In the genomic region with DNA sequence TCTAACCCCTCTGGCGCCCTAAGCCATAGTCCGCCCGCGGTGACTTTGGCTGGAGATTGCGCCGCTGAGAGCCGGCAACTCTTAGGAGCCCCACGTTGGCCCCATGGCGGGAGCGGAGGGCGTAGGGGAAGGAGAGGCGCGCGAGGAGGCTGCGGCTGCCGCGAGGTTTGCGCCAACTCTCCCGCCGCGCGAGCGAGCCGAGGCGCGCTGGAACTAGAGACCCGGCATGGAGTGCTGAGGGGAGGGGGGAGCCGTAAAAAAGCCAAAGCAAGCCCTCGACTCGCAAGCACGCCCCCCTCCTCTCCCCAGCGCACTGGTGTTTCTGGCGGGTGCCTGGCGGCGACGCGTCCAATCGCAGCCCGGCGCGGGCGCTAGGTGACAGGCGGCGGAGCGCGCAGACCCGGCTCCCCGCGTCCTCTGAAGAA, we compare ENCODE assay signal across 8 cellular contexts. TPM values are rescaled to one million over a fixed set of nuclear protein-coding genes. Genes with fewer than 3 reads are reported as not detected.
DNase-seq lines count a peak whose midpoint lies in the region; TF ChIP-seq lines count a peak whose summit lies in the region.

A gene with protein sequence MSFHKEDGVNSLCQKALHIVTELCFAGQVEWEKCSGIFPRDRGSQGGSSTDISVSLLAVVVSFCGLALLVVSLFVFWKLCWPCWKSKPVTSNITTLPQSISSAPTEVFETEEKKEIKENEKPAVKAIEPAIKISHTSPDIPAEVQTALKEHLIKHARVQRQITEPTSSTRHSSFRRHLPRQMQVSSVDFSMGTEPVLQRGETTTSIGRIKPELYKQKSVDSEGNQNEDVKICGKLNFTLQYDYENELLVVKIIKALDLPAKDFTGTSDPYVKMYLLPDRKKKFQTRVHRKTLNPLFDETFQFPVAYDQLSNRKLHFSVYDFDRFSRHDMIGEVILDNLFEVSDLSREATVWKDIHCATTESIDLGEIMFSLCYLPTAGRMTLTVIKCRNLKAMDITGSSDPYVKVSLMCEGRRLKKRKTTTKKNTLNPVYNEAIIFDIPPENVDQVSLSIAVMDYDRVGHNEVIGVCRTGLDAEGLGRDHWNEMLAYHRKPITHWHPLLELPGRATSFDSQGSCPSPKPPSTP (minus strand): TSS at position 233 of the 425 bp plus-strand sequence. CDS start 297 bp downstream, outside the sequence.

- H3K4me3 ChIP-seq in Caco-2 (ENCODE audit: low read depth, low read length) (peak within 1 kb of the TSS; percentile 47), endodermal cell (ENCODE audit: low read length) (peak within 1 kb of the TSS; percentile 90), SJCRH30 (no peak within 1 kb of the TSS)

- no peaks in the 10 kb centered on the region for H3K4me1 ChIP-seq in Caco-2
- H3K4me1 ChIP-seq in endodermal cell (ENCODE audit: control insufficient read depth, insufficient read depth, low read length) = peaks cover 8% of the 10 kb centered on the region
- H3K4me1 ChIP-seq in SJCRH30 = no peaks in the 10 kb centered on the region

- CTCF ChIA-PET in Caco-2 (lab: Charles Lee) = no interaction called here

- BruUV-seq in Caco-2 (replicated peaks; lab: Mats Ljungman, UMichigan) = no TSS peak

- DNase-seq in Caco-2 (no peak), NCI-H2029 (lab: John Stamatoyannopoulos, UW) (peak; percentile 68), endodermal cell (peak; percentile 94), nephron progenitor cell (peak; percentile 74), mucosa of gallbladder (ENCODE audit: low spot score) (no peak), SIG-M5 (lab: John Stamatoyannopoulos, UW) (no peak), SHP77 (lab: John Stamatoyannopoulos, UW) (no peak), SJCRH30 (no peak)

- H3K27ac ChIP-seq in endodermal cell (ENCODE audit: low read depth, low read length) = no peak within 1 kb of the TSS
- no peak within 1 kb of the TSS for H3K27ac ChIP-seq in SJCRH30

- H3K27me3 Mint-ChIP-seq in Caco-2 (ENCODE audit: insufficient read depth, unreplicated experiment) (peaks cover 38% of the 10 kb centered on the region), endodermal cell (ENCODE audit: insufficient read depth) (peaks cover 47% of the 10 kb centered on the region), nephron progenitor cell (ENCODE audit: low read depth, poor library complexity) (peaks cover 89% of the 10 kb centered on the region)

- POLR2A ChIA-PET in Caco-2 (lab: Charles Lee) = no interaction called here

- peaks cover 3% of the 10 kb centered on the region; the same call in 1 of the 2 replicates for H3K27me3 ChIP-seq in Caco-2 (replicated peaks; ENCODE audit: control insufficient read depth, insufficient read depth, low read length)
- peaks cover 21% of the 10 kb centered on the region for H3K27me3 ChIP-seq in endodermal cell (ENCODE audit: control insufficient read depth, insufficient read depth, low read length, poor library complexity, severe bottlenecking)
- no peaks in the 10 kb centered on the region for H3K27me3 ChIP-seq in SJCRH30

- H3K4me1 Mint-ChIP-seq in Caco-2 (ENCODE audit: low read depth, unreplicated experiment) (no peaks in the 10 kb centered on the region), endodermal cell (peaks cover 35% of the 10 kb centered on the region), nephron progenitor cell (peaks cover 9% of the 10 kb centered on the region)

- H3K9me3 Mint-ChIP-seq in Caco-2 (ENCODE audit: unreplicated experiment) = no peaks in the 10 kb centered on the region
- H3K9me3 Mint-ChIP-seq in endodermal cell = no peaks in the 10 kb centered on the region
- H3K9me3 Mint-ChIP-seq in nephron progenitor cell = no peaks in the 10 kb centered on the region

- H3K27ac Mint-ChIP-seq in Caco-2 (ENCODE audit: unreplicated experiment) (no peak within 1 kb of the TSS), endodermal cell (peak within 1 kb of the TSS; percentile 61), nephron progenitor cell (no peak within 1 kb of the TSS)

- intact Hi-C loops in Caco-2 (cut with micrococcal nuclease; ENCODE audit: unreplicated experiment) = no loop called here

- H3K9me3 ChIP-seq in Caco-2 = no peaks in the 10 kb centered on the region
- H3K9me3 ChIP-seq in endodermal cell (ENCODE audit: control insufficient read depth, low read length) = no peaks in the 10 kb centered on the region
- no peaks in the 10 kb centered on the region for H3K9me3 ChIP-seq in SJCRH30 (replicated peaks)

- no peak for TF ChIP-seq CTCF in Caco-2 (IDR thresholded peaks at IDR 0.05; ENCODE audit: insufficient read depth in 1 of 2, low read depth in 1 of 2, low read length in 1 of 2, severe bottlenecking in 1 of 2, unreplicated experiment in 1 of 2)
- peak; percentile 37 for TF ChIP-seq CTCF in endodermal cell (conservative IDR thresholded peaks at IDR 0.05)
- no peak for TF ChIP-seq CTCF in nephron progenitor cell (IDR thresholded peaks at IDR 0.05)

- WGBS in endodermal cell (ENCODE audit: insufficient coverage in 1 of 2, insufficient read length in 1 of 2), 2 experiments = 0% methylated on average over 3 to 44 of the region's 49 CpGs

- H3K36me3 Mint-ChIP-seq in Caco-2 (ENCODE audit: insufficient read depth, unreplicated experiment) = no peaks in the 10 kb centered on the region
- peaks cover 4% of the 10 kb centered on the region for H3K36me3 Mint-ChIP-seq in endodermal cell (ENCODE audit: low read depth)
- no peaks in the 10 kb centered on the region for H3K36me3 Mint-ChIP-seq in nephron progenitor cell (ENCODE audit: low read depth)

- peak within 1 kb of the TSS; percentile 72 for H3K9ac ChIP-seq in endodermal cell (ENCODE audit: extremely low read depth, low read length, poor library complexity, severe bottlenecking)

- H3K36me3 ChIP-seq in Caco-2 (ENCODE audit: control insufficient read depth, insufficient read depth, low read length) (no peaks in the 10 kb centered on the region), endodermal cell (ENCODE audit: control insufficient read depth, insufficient read depth, low read length) (no peaks in the 10 kb centered on the region), SJCRH30 (no peaks in the 10 kb centered on the region)

- peak within 1 kb of the TSS; percentile 74 for H3K4me3 Mint-ChIP-seq in Caco-2 (ENCODE audit: unreplicated experiment)
- H3K4me3 Mint-ChIP-seq in endodermal cell = peak within 1 kb of the TSS; percentile 75
- H3K4me3 Mint-ChIP-seq in nephron progenitor cell = peak within 1 kb of the TSS; percentile 90

RNA-seq across cellular contexts. Expression of the gene that starts here (rescaled TPM):
- total RNA-seq in Caco-2 (2022) (not detected in 2 replicates), endodermal cell (10 to 100 TPM; 10.2 to 10.6 TPM), mucosa of gallbladder (0.46 TPM)
- 1.2 TPM for polyA plus RNA-seq in endodermal cell (2013, experiment 1 of 2)
- polyA plus RNA-seq in endodermal cell (2013, experiment 2 of 2) = 1.2 TPM
- not detected in 2 replicates for total RNA-seq in SJCRH30 (2014; rRNA removed; shearing (Covaris generic))

Comparison
In these comparisons a context has a peak if more than half of its experiments do, and no peak if none do; other contexts are left out.
1. DNase-seq: peak in NCI-H2029 (single experiment), endodermal cell (single experiment) and nephron progenitor cell (single experiment); none in Caco-2 (0 of 2), mucosa of gallbladder (single experiment), SIG-M5 (single experiment), SHP77 (0 of 2) and SJCRH30 (0 of 2).
2. Peak in every context shown above with its lines, with median percentiles within 50 percentile points of each other: H3K4me3 Mint-ChIP-seq.